ENCODE assay signal across 24 cellular contexts in genomic region chr6:2639876-2640275, GRCh38.
"Had no signal": no experiment of that assay in that cellular context is flagged by ENCODE, and none has a peak within 500 bp of the region (broad histone marks: within the 10 kb centered on the region; RNA-seq: fewer than 3 reads in every experiment).

No MANE protein-coding gene starts in this region.

- H3K4me3 ChIP-seq: breast epithelium, Peyer's patch, SJSA1 had no signal

- ATAC-seq: activated CD4-positive, CD25-positive, alpha-beta regulatory T cell treated with anti-CD3 and anti-CD28 coated beads, Interleukin-2, amount 50 U/mL, for 24 hours; activated CD8-positive, alpha-beta T cell treated with anti-CD3 and anti-CD28 coated beads for 36 hours; activated T-cell treated with anti-CD3 and anti-CD28 coated beads, Interleukin-2, amount 50 U/mL, for 72 hours; SK-N-SH treated with all-trans-retinoic acid at 6 μM for 48 hours had no signal

- H3K9me3 ChIP-seq: breast epithelium, Peyer's patch, SJSA1 had no signal

- H3K27me3 ChIP-seq: breast epithelium, Peyer's patch, SJSA1 had no signal

- H3K27ac ChIP-seq: breast epithelium, Peyer's patch, RWPE1, SJSA1 had no signal

- H3K36me3 ChIP-seq: breast epithelium, Peyer's patch, SJSA1 had no signal

- DNase-seq: activated CD4-positive, alpha-beta T cell treated with anti-CD3 and anti-CD28 coated beads for 4 hours; activated CD8-positive, alpha-beta memory T cell treated with anti-CD3 and anti-CD28 coated beads, Interleukin-2, amount 50 U/mL, for 4 hours; activated CD8-positive, alpha-beta T cell treated with anti-CD3 and anti-CD28 coated beads for 36 hours; activated gamma-delta T cell treated with Interleukin-2 at 50 U/mL for 16 hours; activated naive CD4-positive, alpha-beta T cell treated with anti-CD3 and anti-CD28 coated beads, Interleukin-2, amount 10 ng/mL, durations not matched to agents 7 days and 5 days; activated naive CD8-positive, alpha-beta T cell treated with anti-CD3 and anti-CD28 coated beads for 36 hours; activated T-cell treated with anti-CD3 and anti-CD28 coated beads, Interleukin-2, amount 50 U/mL, for 72 hours; caudate nucleus; NCI-H1092; NCI-H1417; NCI-H1930; NCI-H2171; NCI-H2227 treated with DMSO at 0.1 percent for 48 hours; NCI-H446 treated with DMSO at 0.1 percent for 48 hours; NCI-H524 treated with DMSO at 0.1 percent for 48 hours; NCI-H82; Peyer's patch; Right ventricle myocardium superior; SW 1271 had no signal

- H3K4me1 ChIP-seq: breast epithelium, Peyer's patch had no signal
